In the genomic region with DNA sequence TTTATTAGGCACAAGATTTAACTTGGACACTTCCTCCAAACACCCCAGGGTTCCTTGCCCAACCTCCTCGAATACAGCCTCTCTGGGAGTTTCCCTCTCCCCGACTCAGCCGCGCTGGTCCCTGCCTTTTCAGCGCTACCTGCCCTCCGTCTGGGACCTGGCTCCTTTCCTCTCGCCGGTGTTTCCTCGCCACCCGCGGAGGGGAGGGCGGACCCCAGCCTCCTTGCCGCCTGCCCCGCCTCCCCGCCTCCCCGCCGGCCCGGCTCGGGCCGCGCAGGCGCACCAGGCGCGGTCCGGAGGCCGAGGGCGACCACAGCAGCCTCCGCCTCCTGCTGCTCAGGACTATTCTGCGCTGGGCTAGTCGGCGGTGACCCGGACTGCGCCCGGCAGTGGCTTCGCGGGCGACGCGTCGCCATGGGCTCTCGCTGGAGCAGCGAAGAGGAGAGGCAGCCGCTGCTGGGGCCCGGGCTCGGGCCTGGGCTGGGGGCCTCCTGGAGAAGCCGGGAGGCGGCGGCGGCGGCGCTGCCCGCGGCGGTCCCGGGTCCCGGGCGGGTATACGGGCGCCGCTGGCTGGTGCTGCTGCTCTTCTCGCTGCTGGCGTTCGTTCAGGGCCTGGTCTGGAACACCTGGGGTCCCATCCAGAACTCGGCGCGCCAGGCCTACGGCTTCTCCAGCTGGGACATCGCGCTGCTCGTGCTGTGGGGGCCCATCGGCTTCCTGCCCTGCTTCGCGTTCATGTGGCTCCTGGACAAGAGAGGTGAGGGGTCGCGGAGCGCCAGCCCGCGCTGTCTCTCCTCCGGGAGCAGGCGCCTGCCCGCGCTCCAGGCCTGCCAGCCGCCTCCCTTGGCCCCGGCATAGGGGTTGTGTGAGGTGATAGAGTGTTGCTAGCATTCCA, we compare ENCODE assay signal across 8 cellular contexts. TPM values are rescaled to one million over a fixed set of nuclear protein-coding genes. Genes with fewer than 3 reads are reported as not detected.
DNase-seq lines count a peak whose midpoint lies in the region; ATAC-seq lines count a peak whose summit lies in the region.

Gene SLC49A4, plus strand, starts transcription at position 291 of the 895 bp plus-strand sequence. Its CDS starts 124 bp downstream, at position 415.

- in situ Hi-C loops in ACHN (cut with HindIII; ENCODE audit: low pct_ligation_motif_present, low pct_unique_long_range_greater_than_20kb, low sequenced_read_pairs): no loop called here

- H3K18ac ChIP-seq in mesendoderm (ENCODE audit: low read length): peak within 1 kb of the TSS; percentile 93

- peak; percentile 63 for ATAC-seq in HG03460 (IDR thresholded peaks at IDR 0.05; ENCODE audit: unreplicated experiment)

- H3K79me1 ChIP-seq in mesendoderm (ENCODE audit: low read length): peaks cover 4% of the 10 kb centered on the region

- H4K8ac ChIP-seq in mesendoderm (ENCODE audit: low read depth, low read length): no peak within 1 kb of the TSS

- no peak within 1 kb of the TSS for H4K5ac ChIP-seq in mesendoderm (ENCODE audit: low read length)

- no peak within 1 kb of the TSS for H2BK15ac ChIP-seq in mesendoderm (replicated peaks; ENCODE audit: low read depth)

- H3K56ac ChIP-seq in mesendoderm (ENCODE audit: low read length): peak within 1 kb of the TSS; percentile 96

- peak within 1 kb of the TSS; percentile 88 for H3K4me2 ChIP-seq in mesendoderm (ENCODE audit: low read length)

- peak within 1 kb of the TSS; percentile 94 for H3K9ac ChIP-seq in mesendoderm (ENCODE audit: low read length)

- DNase-seq in ACHN: peak; percentile 77
- DNase-seq in GM19240 (ENCODE audit: insufficient read length, low spot score): peak; percentile 64
- DNase-seq in activated CD4-positive, alpha-beta T cell treated with anti-CD3 and anti-CD28 coated beads for 48 hours: peak; percentile 69
- DNase-seq in effector CD4-positive, alpha-beta T cell: peak; percentile 55
- peak; percentile 94 for DNase-seq in mesendoderm
- DNase-seq in stimulated activated CD8-positive, alpha-beta memory T cell treated with anti-CD3 and anti-CD28 coated beads, Interleukin-15, amount 100 ng/mL, for 4 hours (ENCODE audit: low read depth in 2 of 2): peak; percentile 36 to 55
- no peak for DNase-seq in NCI-H82 treated with DMSO at 0.1 percent for 48 hours (lab: John Stamatoyannopoulos, UW; ENCODE audit: unreplicated experiment)

- no peaks in the 10 kb centered on the region for H3K36me3 ChIP-seq in mesendoderm (ENCODE audit: control insufficient read depth, insufficient read depth, low read length)

- peak within 1 kb of the TSS; percentile 70 for H3K4me3 ChIP-seq in mesendoderm (ENCODE audit: low read length)

- H3K4me1 ChIP-seq in mesendoderm (ENCODE audit: control insufficient read depth, low read depth, low read length): peaks cover 2% of the 10 kb centered on the region

- no peak within 1 kb of the TSS for H2AK5ac ChIP-seq in mesendoderm (ENCODE audit: low read length)

- no CpG with 5 or more reads among the region's 84 CpGs for WGBS in mesendoderm (ENCODE audit: extremely low coverage, insufficient coverage, low lambda C conversion rate)

- H2BK5ac ChIP-seq in mesendoderm (ENCODE audit: low read length): peak within 1 kb of the TSS; percentile 30

- no peak within 1 kb of the TSS for H2BK120ac ChIP-seq in mesendoderm (ENCODE audit: low read depth, low read length)

- H3K4ac ChIP-seq in mesendoderm (ENCODE audit: low read depth, low read length): no peak within 1 kb of the TSS

- peak within 1 kb of the TSS; percentile 94 for H3K27ac ChIP-seq in mesendoderm (ENCODE audit: low read depth, low read length)

- H3K79me2 ChIP-seq in mesendoderm (ENCODE audit: control insufficient read depth, insufficient read depth, low read length): no peaks in the 10 kb centered on the region

- H3K23ac ChIP-seq in mesendoderm (ENCODE audit: low read length): no peak within 1 kb of the TSS

- H3K27me3 ChIP-seq in mesendoderm (ENCODE audit: insufficient read depth, low read length, poor library complexity): no peaks in the 10 kb centered on the region

RNA-seq across cellular contexts. Expression of gene SLC49A4, which starts in this region (rescaled TPM):
- 7.9 TPM for polyA plus RNA-seq in mesendoderm (2013, experiment 1 of 2)
- 7.4 TPM for polyA plus RNA-seq in mesendoderm (2013, experiment 2 of 2)
